In the genomic region with DNA sequence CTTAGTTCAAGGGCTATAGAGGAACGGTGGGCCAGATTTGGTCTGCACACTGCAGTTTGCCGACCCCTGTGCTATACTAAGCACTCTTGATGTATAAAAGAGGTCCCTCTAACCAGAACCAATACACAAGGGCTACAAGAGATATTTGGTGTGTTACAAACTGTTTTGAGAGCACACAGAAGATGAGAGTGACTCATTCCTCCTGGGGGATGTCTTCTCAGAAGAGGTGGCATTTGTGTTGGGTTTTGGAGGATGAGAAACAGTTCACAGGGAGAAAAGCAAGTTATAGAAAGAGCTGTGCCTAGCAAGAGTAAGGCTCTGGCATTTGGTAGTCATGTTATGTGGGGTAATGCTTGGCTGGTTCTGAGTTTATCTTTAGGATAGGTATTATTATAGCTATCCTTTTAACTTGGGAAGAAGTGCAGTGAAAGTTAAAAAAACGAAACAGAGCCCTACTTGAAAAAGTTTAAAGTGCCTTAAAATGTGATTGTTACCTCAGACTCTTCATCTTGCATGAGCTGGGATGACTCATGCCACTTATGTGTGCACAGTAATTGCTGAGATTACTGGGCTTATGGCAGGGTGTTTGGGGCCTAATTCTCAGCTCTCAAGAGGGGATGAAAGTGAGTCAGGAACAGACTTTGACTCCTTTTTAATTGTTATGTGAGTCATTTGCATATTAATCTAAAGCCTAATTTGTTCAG, we compare ENCODE assay signal across 8 cellular contexts.
A peak's percentile ranks its signal among the peaks of the same experiment; 100 is the strongest.
DNase-seq lines count a peak whose midpoint lies in the region; ATAC-seq and TF ChIP-seq lines count a peak whose summit lies in the region.

No MANE protein-coding gene starts in this region.

- peaks cover 29% of the 10 kb centered on the region for H3K4me1 Mint-ChIP-seq in activated CD8-positive, alpha-beta T cell treated with anti-CD3 and anti-CD28 coated beads for 36 hours (ENCODE audit: low read depth)

- TF ChIP-seq POLR2A in testis (IDR thresholded peaks at IDR 0.05) = no peak

- DNase-seq in DMS53 (lab: John Stamatoyannopoulos, UW) = peak; percentile 88
- DNase-seq in activated CD8-positive, alpha-beta T cell treated with anti-CD3 and anti-CD28 coated beads for 36 hours = peak; percentile 58
- DNase-seq in middle frontal gyrus (ENCODE audit: extremely low spot score, low spot score) = peak; percentile 18
- DNase-seq in testis = no peak
- no peak for DNase-seq in NCI-H1092 treated with DMSO at 0.1 percent for 48 hours (lab: John Stamatoyannopoulos, UW)
- DNase-seq in NCI-H128 (lab: John Stamatoyannopoulos, UW; ENCODE audit: unreplicated experiment) = no peak

- peak overlapping the region; percentile 61 for H3K27ac Mint-ChIP-seq in activated CD8-positive, alpha-beta T cell treated with anti-CD3 and anti-CD28 coated beads for 36 hours

- no peaks in the 10 kb centered on the region for H3K9me3 ChIP-seq in testis

- ATAC-seq in HG03196 (IDR thresholded peaks at IDR 0.05; ENCODE audit: unreplicated experiment) (peak; percentile 73), HG02852 (IDR thresholded peaks at IDR 0.05; ENCODE audit: unreplicated experiment) (no peak)
- peak; percentile 95 for ATAC-seq in activated CD8-positive, alpha-beta T cell treated with anti-CD3 and anti-CD28 coated beads for 36 hours

- no peaks in the 10 kb centered on the region for H3K27me3 ChIP-seq in testis

- no peak for TF ChIP-seq CTCF in activated CD8-positive, alpha-beta T cell treated with anti-CD3 and anti-CD28 coated beads for 36 hours (IDR thresholded peaks at IDR 0.05)
- TF ChIP-seq CTCF in testis (IDR thresholded peaks at IDR 0.05) = no peak

- no peaks in the 10 kb centered on the region for H3K36me3 ChIP-seq in testis (ENCODE audit: low read depth, missing control alignments)

- no peaks in the 10 kb centered on the region for H3K9me3 Mint-ChIP-seq in activated CD8-positive, alpha-beta T cell treated with anti-CD3 and anti-CD28 coated beads for 36 hours

- POLR2A ChIA-PET in activated CD8-positive, alpha-beta T cell treated with anti-CD3 and anti-CD28 coated beads for 36 hours (lab: Charles Lee) = interaction anchor here (0.9 kb wide), 1 partner anchor 57 kb away, joined by 3 read pairs; no protein-coding TSS in a partner anchor

- H3K27me3 Mint-ChIP-seq in activated CD8-positive, alpha-beta T cell treated with anti-CD3 and anti-CD28 coated beads for 36 hours = no peaks in the 10 kb centered on the region

- intact Hi-C loops in activated CD8-positive, alpha-beta T cell treated with anti-CD3 and anti-CD28 coated beads for 36 hours (cut with micrococcal nuclease) = no loop called here
- intact Hi-C loops in testis (cut with DNase I; ENCODE audit: low total_unique reads) = no loop called here

- WGBS in testis, 2 donors = 83 to 89% methylated on average over 3 of the region's 3 CpGs

- H3K4me1 ChIP-seq in testis = no peaks in the 10 kb centered on the region

- CTCF ChIA-PET in activated CD8-positive, alpha-beta T cell treated with anti-CD3 and anti-CD28 coated beads for 36 hours (lab: Charles Lee) = interaction anchor here (0.6 to 0.7 kb wide), 2 partner anchors 21 to 889 kb away, joined by 3 read pairs; no protein-coding TSS in a partner anchor

- H3K36me3 Mint-ChIP-seq in activated CD8-positive, alpha-beta T cell treated with anti-CD3 and anti-CD28 coated beads for 36 hours (ENCODE audit: low read depth) = no peaks in the 10 kb centered on the region

- no peak overlapping the region for H3K4me3 Mint-ChIP-seq in activated CD8-positive, alpha-beta T cell treated with anti-CD3 and anti-CD28 coated beads for 36 hours

- H3K4me3 ChIP-seq in testis = no peak overlapping the region

- no peak overlapping the region for H3K27ac ChIP-seq in testis

Comparison
In these comparisons a context has a peak if more than half of its experiments do, and no peak if none do; other contexts are left out.
1. DNase-seq: peak in DMS53 (single experiment), activated CD8-positive, alpha-beta T cell treated with anti-CD3 and anti-CD28 coated beads for 36 hours (single experiment) and middle frontal gyrus (single experiment); none in testis (single experiment), NCI-H1092 treated with DMSO at 0.1 percent for 48 hours (single experiment) and NCI-H128 (single experiment).